In the genomic region with DNA sequence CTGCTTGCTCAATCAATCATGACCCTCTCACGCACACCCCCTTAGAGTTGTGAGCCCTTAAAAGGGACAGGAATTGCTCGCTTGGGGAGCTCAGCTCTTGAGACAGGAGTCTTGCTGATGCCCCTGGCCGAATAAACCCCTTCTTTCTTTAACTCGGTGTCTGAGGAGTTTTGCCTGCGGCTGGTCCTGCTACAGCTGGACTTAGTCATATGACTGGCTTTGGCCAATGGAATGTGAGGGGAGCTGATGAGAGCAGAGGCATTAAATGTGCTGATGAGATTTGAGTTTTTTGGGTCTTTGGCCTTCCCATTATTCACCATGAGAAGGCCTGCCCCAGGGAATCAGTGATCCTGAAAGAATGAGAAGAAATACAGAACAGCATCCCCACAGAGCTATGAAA, we compare ENCODE assay signal across 2 cellular contexts. TPM values are rescaled to one million over a fixed set of nuclear protein-coding genes. Genes with fewer than 3 reads are reported as not detected.
"Had no signal": no experiment of that assay in that cellular context is flagged by ENCODE, and none has a peak within 500 bp of the region (broad histone marks: within the 10 kb centered on the region; RNA-seq: fewer than 3 reads in every experiment).

No MANE protein-coding gene starts in this region.

RNA-seq across cellular contexts. Expression of gene WLS, which starts 24.5 kb away (rescaled TPM):
- total RNA-seq: OCI-LY7 had no signal
- polyA plus RNA-seq: IgD-negative memory B cell had no signal
